ENCODE assay signal across 25 cellular contexts in the genomic region with DNA sequence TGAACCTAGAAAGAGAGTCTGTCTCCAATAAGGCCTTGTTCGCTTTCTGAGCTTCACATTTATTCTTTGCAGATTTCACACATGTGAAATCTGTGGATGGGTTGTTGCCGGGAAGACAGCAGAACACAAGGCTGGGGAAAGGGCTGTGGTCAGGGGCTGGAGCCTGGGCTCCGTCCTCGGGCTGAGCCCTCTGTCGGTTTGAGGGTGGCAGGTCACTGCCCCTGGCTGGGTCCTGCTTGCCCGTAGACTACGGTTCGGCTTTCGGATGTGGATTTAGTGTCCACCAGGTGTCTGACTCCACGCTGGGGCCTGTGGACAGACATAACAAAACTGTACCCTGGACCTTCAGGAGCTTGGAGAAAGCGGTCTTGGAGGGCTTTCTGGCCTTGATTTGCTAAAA.
"Had no signal": no experiment of that assay in that cellular context is flagged by ENCODE, and none has a peak within 500 bp of the region (broad histone marks: within the 10 kb centered on the region; RNA-seq: fewer than 3 reads in every experiment).

No MANE protein-coding gene starts in this region.

- H3K27me3 ChIP-seq: pancreas, uterus had no signal

- H3K4me1 ChIP-seq: left ventricle myocardium inferior, pancreas, prostate gland, tibial nerve, uterus had no signal

- DNase-seq: head of caudate nucleus; hypothalamus; immature natural killer cell; left ventricle myocardium inferior; midbrain; naive thymus-derived CD4-positive, alpha-beta T cell; nucleus accumbens; pancreas; right cardiac atrium; stimulated activated CD4-positive, alpha-beta T cell treated with anti-CD3 and anti-CD28 coated beads, Interleukin-12 subunit alpha, Interleukin-12 subunit beta, amount 100 ng/mL, for 4 hours; stimulated activated CD4-positive, alpha-beta T cell treated with anti-CD3 and anti-CD28 coated beads, Interleukin-4, amount 100 ng/mL, for 1 hour; stimulated activated naive CD4-positive, alpha-beta T cell; stimulated activated naive CD8-positive, alpha-beta T cell treated with anti-CD3 and anti-CD28 coated beads, Interleukin-15, amount 100 ng/mL, for 72 hours; substantia nigra; uterus had no signal

- H3K4me3 ChIP-seq: left ventricle myocardium inferior, lung, mucosa of descending colon, pancreas, prostate gland, skin epidermis, tibial nerve, uterus had no signal

- H3K36me3 ChIP-seq: left ventricle myocardium inferior, pancreas, prostate gland, tibial nerve, uterus had no signal

- H3K27ac Mint-ChIP-seq: immature natural killer cell; naive thymus-derived CD4-positive, alpha-beta T cell; natural killer cell treated with Interleukin-12 subunit alpha and Interleukin-12 subunit beta and Interleukin-15 and Interleukin-18, amount 100 ng/mL, for 72 hours; stimulated activated effector memory CD8-positive, alpha-beta T cell treated with anti-CD3 and anti-CD28 coated beads, Interleukin-12 subunit alpha, Interleukin-12 subunit beta, amount 100 ng/mL, for 72 hours; stimulated activated naive CD8-positive, alpha-beta T cell treated with anti-CD3 and anti-CD28 coated beads, Interleukin-15, amount 100 ng/mL, for 72 hours; type B pancreatic cell had no signal

- FAIRE-seq: islet of Langerhans, pancreas had no signal

- ATAC-seq: mucosa of descending colon; naive thymus-derived CD4-positive, alpha-beta T cell; natural killer cell treated with Interleukin-12 subunit alpha and Interleukin-12 subunit beta and Interleukin-15 and Interleukin-18, amount 100 ng/mL, for 72 hours; pancreas; right cardiac atrium; sciatic nerve; stimulated activated effector memory CD8-positive, alpha-beta T cell treated with anti-CD3 and anti-CD28 coated beads, Interleukin-12 subunit alpha, Interleukin-12 subunit beta, amount 100 ng/mL, for 72 hours; stimulated activated naive CD8-positive, alpha-beta T cell treated with anti-CD3 and anti-CD28 coated beads, Interleukin-15, amount 100 ng/mL, for 72 hours had no signal

- H3K9me3 Mint-ChIP-seq: immature natural killer cell; natural killer cell treated with Interleukin-12 subunit alpha and Interleukin-12 subunit beta and Interleukin-15 and Interleukin-18, amount 100 ng/mL, for 72 hours; stimulated activated effector memory CD8-positive, alpha-beta T cell treated with anti-CD3 and anti-CD28 coated beads, Interleukin-12 subunit alpha, Interleukin-12 subunit beta, amount 100 ng/mL, for 72 hours; stimulated activated naive CD8-positive, alpha-beta T cell treated with anti-CD3 and anti-CD28 coated beads, Interleukin-15, amount 100 ng/mL, for 72 hours; type B pancreatic cell had no signal

- H3K4me3 Mint-ChIP-seq: immature natural killer cell; naive thymus-derived CD4-positive, alpha-beta T cell; natural killer cell treated with Interleukin-12 subunit alpha and Interleukin-12 subunit beta and Interleukin-15 and Interleukin-18, amount 100 ng/mL, for 72 hours; stimulated activated effector memory CD8-positive, alpha-beta T cell treated with anti-CD3 and anti-CD28 coated beads, Interleukin-12 subunit alpha, Interleukin-12 subunit beta, amount 100 ng/mL, for 72 hours; stimulated activated naive CD8-positive, alpha-beta T cell treated with anti-CD3 and anti-CD28 coated beads, Interleukin-15, amount 100 ng/mL, for 72 hours; type B pancreatic cell had no signal

- H3K27ac ChIP-seq: left ventricle myocardium inferior, pancreas, prostate gland, skin epidermis, tibial nerve, uterus had no signal

- H3K9me3 ChIP-seq: left ventricle myocardium inferior, mucosa of descending colon, pancreas, prostate gland, tibial nerve, uterus had no signal

- H3K36me3 Mint-ChIP-seq: immature natural killer cell; naive thymus-derived CD4-positive, alpha-beta T cell; natural killer cell treated with Interleukin-12 subunit alpha and Interleukin-12 subunit beta and Interleukin-15 and Interleukin-18, amount 100 ng/mL, for 72 hours; stimulated activated effector memory CD8-positive, alpha-beta T cell treated with anti-CD3 and anti-CD28 coated beads, Interleukin-12 subunit alpha, Interleukin-12 subunit beta, amount 100 ng/mL, for 72 hours; type B pancreatic cell had no signal

- H3K4me1 Mint-ChIP-seq: immature natural killer cell; naive thymus-derived CD4-positive, alpha-beta T cell; stimulated activated effector memory CD8-positive, alpha-beta T cell treated with anti-CD3 and anti-CD28 coated beads, Interleukin-12 subunit alpha, Interleukin-12 subunit beta, amount 100 ng/mL, for 72 hours; stimulated activated naive CD8-positive, alpha-beta T cell treated with anti-CD3 and anti-CD28 coated beads, Interleukin-15, amount 100 ng/mL, for 72 hours had no signal
